8 cellular contexts compared by ENCODE assay signal in genomic region chr19:3801412-3802096, GRCh38. TPM values are rescaled to one million over a fixed set of nuclear protein-coding genes. Genes with fewer than 3 reads are reported as not detected.
DNase-seq lines count a peak whose midpoint lies in the region; ATAC-seq and TF ChIP-seq lines count a peak whose summit lies in the region.

No MANE protein-coding gene starts in this region.

- H3K36me3 ChIP-seq in BJ (ENCODE audit: control insufficient read depth, insufficient read depth, low read length) (no peaks in the 10 kb centered on the region), heart right ventricle (no peaks in the 10 kb centered on the region), skeletal muscle satellite cell (ENCODE audit: insufficient read depth, low read length) (no peaks in the 10 kb centered on the region)

- WGBS in heart right ventricle, 2 donors: 2 to 3% methylated on average over 46 of the region's 46 CpGs

- peak overlapping the region in 3 of 10 donors; percentile 9 to 35 (median 12) for H3K27ac ChIP-seq in heart right ventricle

- CTCF ChIA-PET in BJ (lab: Yijun Ruan, JAX): no interaction called here

- TF ChIP-seq CTCF in BJ (IDR thresholded peaks at IDR 0.05; ENCODE audit: insufficient read depth, low read depth, low read length) (peak; percentile 42; the same call in 1 of the 2 replicates), heart right ventricle (IDR thresholded peaks at IDR 0.05) (peak in 3 of 9 donors; percentile 12 to 29 (median 18))

- intact Hi-C loops in heart right ventricle (cut with DNase I): no loop called here

- H3K4me1 ChIP-seq in heart right ventricle (peaks cover 0 to 20% (median 11%) of the 10 kb centered on the region in 9 donors), skeletal muscle satellite cell (ENCODE audit: control insufficient read depth, insufficient read depth, low read length) (peaks cover 7% of the 10 kb centered on the region)

- H3K4me3 ChIP-seq in BJ (ENCODE audit: low read depth, low read length) (peak overlapping the region; percentile 16; the same call in 1 of the 2 replicates), heart right ventricle (peak overlapping the region in 7 of 10 donors; percentile 24 to 47 (median 40)), skeletal muscle satellite cell (ENCODE audit: low read length) (no peak overlapping the region)

- DNase-seq in BJ (ENCODE audit: low read depth): no peak
- DNase-seq in NCI-H2227 (lab: John Stamatoyannopoulos, UW; ENCODE audit: unreplicated experiment): peak; percentile 57
- DNase-seq in activated gamma-delta T cell treated with anti-CD3 and anti-CD28 coated beads, Interleukin-2, amount 50 U/mL, for 16 hours (ENCODE audit: low read depth): peak; percentile 51
- DNase-seq in heart right ventricle: peak; percentile 43 to 46
- no peak for DNase-seq in HuH-7.5 (ENCODE audit: low spot score)
- DNase-seq in HuH-7 (ENCODE audit: low spot score): no peak
- no peak for DNase-seq in NK-92 (lab: John Stamatoyannopoulos, UW; ENCODE audit: unreplicated experiment)

- H3K4me2 ChIP-seq in skeletal muscle satellite cell (ENCODE audit: low read length): peak overlapping the region; percentile 72

- POLR2A ChIA-PET in BJ (lab: Charles Lee): no interaction called here

- H3K27me3 ChIP-seq in BJ (ENCODE audit: control insufficient read depth, insufficient read depth, low read length) (peaks cover 16% of the 10 kb centered on the region), heart right ventricle (peaks cover 0 to 48% (median 41%) of the 10 kb centered on the region in 7 donors), skeletal muscle satellite cell (ENCODE audit: control insufficient read depth, insufficient read depth, low read length) (peaks cover 45% of the 10 kb centered on the region)

- no peak overlapping the region for H3K9ac ChIP-seq in skeletal muscle satellite cell (ENCODE audit: low read depth, low read length)

- peaks cover 0 to 10% (median 3%) of the 10 kb centered on the region in 11 donors for H3K9me3 ChIP-seq in heart right ventricle
- H3K9me3 ChIP-seq in skeletal muscle satellite cell (replicated peaks; ENCODE audit: low read length): no peaks in the 10 kb centered on the region

- peak; percentile 38 to 91 (median 74) for ATAC-seq in heart right ventricle

RNA-seq across cellular contexts. Expression of gene MATK, which starts 15.4 kb away (rescaled TPM):
- polyA plus RNA-seq in BJ (2011; rRNA removed): not detected in 2 replicates
- not detected in 2 replicates for polyA minus RNA-seq in BJ (2011; rRNA and poly(A)+ RNA removed)
- 1 to 10 TPM in 1 of 10 donors, under 1 TPM in 9; 0.14 to 4.9 (median 0.44) TPM for total RNA-seq in heart right ventricle
- polyA plus RNA-seq in heart right ventricle: 1 to 10 TPM in 1 of 2 donors, under 1 TPM in 1; 0.97 to 1.2 TPM
- total RNA-seq in skeletal muscle satellite cell (2012; rRNA removed): 0.44 and 2.0 TPM in 2 replicates

RNA-seq across cellular contexts. Expression of gene RAX2, which starts 29.5 kb away (rescaled TPM):
- polyA plus RNA-seq in BJ (2011; rRNA removed): not detected in 2 replicates
- not detected in 2 replicates for polyA minus RNA-seq in BJ (2011; rRNA and poly(A)+ RNA removed)
- total RNA-seq in heart right ventricle: not detected
- not detected for polyA plus RNA-seq in heart right ventricle
- total RNA-seq in skeletal muscle satellite cell (2012; rRNA removed): not detected in 2 replicates

RNA-seq across cellular contexts. Expression of gene MRPL54, which starts 39.1 kb away (rescaled TPM):
- polyA plus RNA-seq in BJ (2011; rRNA removed) (70.1 and 77.7 TPM in 2 replicates), heart right ventricle (100 to 1,000 TPM; 124 TPM)
- polyA minus RNA-seq in BJ (2011; rRNA and poly(A)+ RNA removed): 6.9 and 8.4 TPM in 2 replicates
- 10 to 100 TPM; 61.4 to 93.4 (median 67.0) TPM for total RNA-seq in heart right ventricle
- total RNA-seq in skeletal muscle satellite cell (2012; rRNA removed): 56.5 and 65.5 TPM in 2 replicates

RNA-seq across cellular contexts. Expression of gene APBA3, which starts 40.1 kb away (rescaled TPM):
- polyA plus RNA-seq in BJ (2011; rRNA removed) (7.7 and 12.4 TPM in 2 replicates), heart right ventricle (10 to 100 TPM; 20.0 to 22.6 TPM)
- 9.0 and 11.1 TPM in 2 replicates for polyA minus RNA-seq in BJ (2011; rRNA and poly(A)+ RNA removed)
- 10 to 100 TPM in 6 of 10 donors, 1 to 10 TPM in 4; 7.4 to 16.6 (median 10.7) TPM for total RNA-seq in heart right ventricle
- total RNA-seq in skeletal muscle satellite cell (2012; rRNA removed): 15.0 and 21.6 TPM in 2 replicates

Comparison
In these comparisons a context has a peak if more than half of its experiments do, and no peak if none do; other contexts are left out.
1. DNase-seq: peak in NCI-H2227 (single experiment), activated gamma-delta T cell treated with anti-CD3 and anti-CD28 coated beads, Interleukin-2, amount 50 U/mL, for 16 hours (single experiment) and heart right ventricle (2 of 2); none in BJ (single experiment), HuH-7.5 (single experiment), HuH-7 (single experiment) and NK-92 (single experiment).